Comparison of ENCODE assay signal across 38 cellular contexts in genomic region chr7:144148224-144148827, GRCh38. TPM values are rescaled to one million over a fixed set of nuclear protein-coding genes. Genes with fewer than 3 reads are reported as not detected.
"Had no signal": no experiment of that assay in that cellular context is flagged by ENCODE, and none has a peak within 500 bp of the region (broad histone marks: within the 10 kb centered on the region; RNA-seq: fewer than 3 reads in every experiment).

No MANE protein-coding gene starts in this region.

- H3K36me3 ChIP-seq: ascending aorta, cardiac muscle cell had no signal

- ATAC-seq: activated CD8-positive, alpha-beta memory T cell treated with anti-CD3 and anti-CD28 coated beads, Interleukin-2, amount 10 ng/mL, durations not matched to agents 7 days and 5 days; activated CD8-positive, alpha-beta T cell treated with anti-CD3 and anti-CD28 coated beads, Interleukin-2, amount 10 ng/mL, durations not matched to agents 7 days and 5 days; activated naive CD8-positive, alpha-beta T cell treated with anti-CD3 and anti-CD28 coated beads, Interleukin-2, amount 50 U/mL, for 24 hours had no signal

- H3K27me3 Mint-ChIP-seq: activated naive CD4-positive, alpha-beta T cell treated with anti-CD3 and anti-CD28 coated beads, Interleukin-2, amount 10 ng/mL, durations not matched to agents 7 days and 5 days; activated naive CD8-positive, alpha-beta T cell treated with anti-CD3 and anti-CD28 coated beads, Interleukin-2, amount 50 U/mL, for 24 hours; brain had no signal

- H3K27ac Mint-ChIP-seq: activated B cell treated with CpG ODN at 0.5 μM for 24 hours; activated CD4-positive, alpha-beta memory T cell treated with anti-CD3 and anti-CD28 coated beads, Interleukin-2, amount 10 ng/mL, durations not matched to agents 7 days and 5 days; activated CD4-positive, alpha-beta T cell treated with anti-CD3 and anti-CD28 coated beads, Interleukin-2, amount 10 ng/mL, durations not matched to agents 7 days and 5 days; activated CD8-positive, alpha-beta memory T cell treated with anti-CD3 and anti-CD28 coated beads, Interleukin-2, amount 10 ng/mL, durations not matched to agents 7 days and 5 days; activated CD8-positive, alpha-beta T cell treated with anti-CD3 and anti-CD28 coated beads, Interleukin-2, amount 10 ng/mL, durations not matched to agents 7 days and 5 days; activated naive CD4-positive, alpha-beta T cell treated with anti-CD3 and anti-CD28 coated beads, Interleukin-2, amount 10 ng/mL, durations not matched to agents 7 days and 5 days; activated naive CD4-positive, alpha-beta T cell treated with anti-CD3 and anti-CD28 coated beads, Interleukin-2, amount 50 U/mL, for 24 hours; activated naive CD8-positive, alpha-beta T cell; activated naive CD8-positive, alpha-beta T cell treated with anti-CD3 and anti-CD28 coated beads, Interleukin-2, amount 10 ng/mL, durations not matched to agents 7 days and 5 days; activated naive CD8-positive, alpha-beta T cell treated with anti-CD3 and anti-CD28 coated beads, Interleukin-2, amount 50 U/mL, for 24 hours; activated T-cell treated with anti-CD3 and anti-CD28 coated beads, Interleukin-2, amount 50 U/mL, for 24 hours; activated T-helper 2 cell treated with anti-CD3 and anti-CD28 coated beads, Interferon-gamma antibody, Interleukin-2, Interleukin-4, amounts not matched to agents 10 μg/mL and 5 μg/mL and 100 μg/mL, durations not matched to agents 14 hours and 24 hours and 36 hours; brain; T-helper 1 cell treated with Interleukin-12 subunit alpha and Interleukin-12 subunit beta and Interleukin-4 antibody, amounts not matched to agents 30 μg/mL and 1 μg/mL, for 36 hours; T-helper 2 cell treated with Interferon-gamma antibody and Interleukin-4, amounts not matched to agents 5 μg/mL and 100 μg/mL, for 36 hours had no signal

- H3K27me3 ChIP-seq: ascending aorta, cardiac muscle cell had no signal

- H3K4me1 ChIP-seq: ascending aorta had no signal

- H3K27ac ChIP-seq: ascending aorta, cardiac muscle cell, VCaP had no signal

- H3K4me3 ChIP-seq: ascending aorta, cardiac muscle cell had no signal

- H3K4me1 Mint-ChIP-seq: activated B cell treated with CpG ODN at 0.5 μM for 24 hours; activated CD4-positive, alpha-beta memory T cell treated with anti-CD3 and anti-CD28 coated beads, Interleukin-2, amount 10 ng/mL, durations not matched to agents 7 days and 5 days; activated CD4-positive, alpha-beta T cell treated with anti-CD3 and anti-CD28 coated beads, Interleukin-2, amount 10 ng/mL, durations not matched to agents 7 days and 5 days; activated CD8-positive, alpha-beta memory T cell treated with anti-CD3 and anti-CD28 coated beads, Interleukin-2, amount 10 ng/mL, durations not matched to agents 7 days and 5 days; activated naive CD4-positive, alpha-beta T cell treated with anti-CD3 and anti-CD28 coated beads, Interleukin-2, amount 10 ng/mL, durations not matched to agents 7 days and 5 days; activated naive CD4-positive, alpha-beta T cell treated with anti-CD3 and anti-CD28 coated beads, Interleukin-2, amount 50 U/mL, for 24 hours; activated naive CD8-positive, alpha-beta T cell treated with anti-CD3 and anti-CD28 coated beads, Interleukin-2, amount 10 ng/mL, durations not matched to agents 7 days and 5 days; activated naive CD8-positive, alpha-beta T cell treated with anti-CD3 and anti-CD28 coated beads, Interleukin-2, amount 50 U/mL, for 24 hours; brain; central memory CD8-positive, alpha-beta T cell had no signal

- FAIRE-seq: bronchial epithelial cell, TTC549 had no signal

- H3K4me3 Mint-ChIP-seq: activated B cell treated with CpG ODN at 0.5 μM for 24 hours; activated CD4-positive, alpha-beta memory T cell treated with anti-CD3 and anti-CD28 coated beads, Interleukin-2, amount 10 ng/mL, durations not matched to agents 7 days and 5 days; activated CD4-positive, alpha-beta T cell treated with anti-CD3 and anti-CD28 coated beads, Interleukin-2, amount 10 ng/mL, durations not matched to agents 7 days and 5 days; activated CD8-positive, alpha-beta memory T cell treated with anti-CD3 and anti-CD28 coated beads, Interleukin-2, amount 10 ng/mL, durations not matched to agents 7 days and 5 days; activated CD8-positive, alpha-beta T cell treated with anti-CD3 and anti-CD28 coated beads, Interleukin-2, amount 10 ng/mL, durations not matched to agents 7 days and 5 days; activated naive CD4-positive, alpha-beta T cell treated with anti-CD3 and anti-CD28 coated beads, Interleukin-2, amount 10 ng/mL, durations not matched to agents 7 days and 5 days; activated naive CD4-positive, alpha-beta T cell treated with anti-CD3 and anti-CD28 coated beads, Interleukin-2, amount 50 U/mL, for 24 hours; activated naive CD8-positive, alpha-beta T cell; activated naive CD8-positive, alpha-beta T cell treated with anti-CD3 and anti-CD28 coated beads, Interleukin-2, amount 10 ng/mL, durations not matched to agents 7 days and 5 days; activated naive CD8-positive, alpha-beta T cell treated with anti-CD3 and anti-CD28 coated beads, Interleukin-2, amount 50 U/mL, for 24 hours; activated T-cell treated with anti-CD3 and anti-CD28 coated beads, Interleukin-2, amount 50 U/mL, for 24 hours; brain; central memory CD8-positive, alpha-beta T cell; T-helper 1 cell treated with Interleukin-12 subunit alpha and Interleukin-12 subunit beta and Interleukin-4 antibody, amounts not matched to agents 30 μg/mL and 1 μg/mL, for 36 hours; T-helper 2 cell treated with Interferon-gamma antibody and Interleukin-4, amounts not matched to agents 5 μg/mL and 100 μg/mL, for 36 hours had no signal

- DNase-seq: activated B cell treated with CpG ODN at 0.5 μM for 24 hours; activated CD4-positive, alpha-beta memory T cell treated with anti-CD3 and anti-CD28 coated beads, Interleukin-2, amount 10 ng/mL, durations not matched to agents 7 days and 5 days; activated CD4-positive, alpha-beta T cell treated with anti-CD3 and anti-CD28 coated beads for 48 hours; activated CD4-positive, alpha-beta T cell treated with anti-CD3 and anti-CD28 coated beads, Interleukin-2, amount 10 ng/mL, durations not matched to agents 7 days and 5 days; activated CD4-positive, alpha-beta T cell treated with anti-CD3 and anti-CD28 coated beads, Interleukin-2, amount 50 U/mL, for 48 hours; activated CD4-positive, CD25-positive, alpha-beta regulatory T cell treated with anti-CD3 and anti-CD28 coated beads, Interleukin-2, amount 50 U/mL, for 72 hours; activated CD8-positive, alpha-beta memory T cell treated with anti-CD3 and anti-CD28 coated beads for 24 hours; activated CD8-positive, alpha-beta memory T cell treated with anti-CD3 and anti-CD28 coated beads, Interleukin-2, amount 10 ng/mL, durations not matched to agents 7 days and 5 days; activated CD8-positive, alpha-beta memory T cell treated with anti-CD3 and anti-CD28 coated beads, Interleukin-2, amount 50 U/mL, for 48 hours; activated CD8-positive, alpha-beta T cell treated with anti-CD3 and anti-CD28 coated beads, Interleukin-2, amount 10 ng/mL, durations not matched to agents 7 days and 5 days; activated effector memory CD4-positive, alpha-beta T cell treated with Interleukin-2 at 50 U/mL for 16 hours; activated gamma-delta T cell; activated naive CD4-positive, alpha-beta T cell treated with anti-CD3 and anti-CD28 coated beads, Interleukin-2, amount 10 ng/mL, durations not matched to agents 7 days and 5 days; activated naive CD4-positive, alpha-beta T cell treated with Interleukin-2 at 50 U/mL for 16 hours; activated naive CD8-positive, alpha-beta T cell treated with anti-CD3 and anti-CD28 coated beads, Interleukin-2, amount 10 ng/mL, durations not matched to agents 7 days and 5 days; activated naive CD8-positive, alpha-beta T cell treated with anti-CD3 and anti-CD28 coated beads, Interleukin-2, amount 50 U/mL, for 24 hours; activated T-cell treated with anti-CD3 and anti-CD28 coated beads, Interleukin-2, amount 50 U/mL, for 24 hours; activated T-cell treated with anti-CD3 and anti-CD28 coated beads, Interleukin-2, amount 50 U/mL, for 48 hours; amygdala; anterior cingulate cortex; caudate nucleus; cerebellar nuclear complex; T-helper 2 cell; T-helper 9 cell had no signal

- H3K36me3 Mint-ChIP-seq: activated naive CD4-positive, alpha-beta T cell treated with anti-CD3 and anti-CD28 coated beads, Interleukin-2, amount 10 ng/mL, durations not matched to agents 7 days and 5 days; brain had no signal

RNA-seq across cellular contexts. Expression of gene OR2A14, which starts 25.4 kb away (rescaled TPM):
- total RNA-seq: activated B cell treated with CpG ODN at 0.5 μM for 24 hours; activated CD4-positive, alpha-beta memory T cell treated with anti-CD3 and anti-CD28 coated beads, Interleukin-2, amount 10 ng/mL, durations not matched to agents 7 days and 5 days; activated CD4-positive, alpha-beta T cell treated with anti-CD3 and anti-CD28 coated beads, Interleukin-2, amount 10 ng/mL, durations not matched to agents 7 days and 5 days; activated CD8-positive, alpha-beta memory T cell treated with anti-CD3 and anti-CD28 coated beads, Interleukin-2, amount 10 ng/mL, durations not matched to agents 7 days and 5 days; activated CD8-positive, alpha-beta T cell treated with anti-CD3 and anti-CD28 coated beads, Interleukin-2, amount 10 ng/mL, durations not matched to agents 7 days and 5 days; activated naive CD8-positive, alpha-beta T cell treated with anti-CD3 and anti-CD28 coated beads, Interleukin-2, amount 10 ng/mL, durations not matched to agents 7 days and 5 days; activated T-helper 2 cell treated with anti-CD3 and anti-CD28 coated beads, Interferon-gamma antibody, Interleukin-2, Interleukin-4, amounts not matched to agents 10 μg/mL and 5 μg/mL and 100 μg/mL, durations not matched to agents 14 hours and 24 hours and 36 hours; ascending aorta; bronchial epithelial cell; cardiac muscle cell; chondrocyte had no signal
- polyA plus RNA-seq: adipose tissue, cardiac muscle cell had no signal

RNA-seq across cellular contexts. Expression of gene CTAGE4, which starts 34.9 kb away (rescaled TPM):
- total RNA-seq: activated B cell treated with CpG ODN at 0.5 μM for 24 hours, ascending aorta, cardiac muscle cell had no signal
- polyA plus RNA-seq: cardiac muscle cell had no signal

RNA-seq across cellular contexts. Expression of gene OR2A2, which starts 38.9 kb away (rescaled TPM):
- total RNA-seq: activated B cell treated with CpG ODN at 0.5 μM for 24 hours; activated CD4-positive, alpha-beta memory T cell treated with anti-CD3 and anti-CD28 coated beads, Interleukin-2, amount 10 ng/mL, durations not matched to agents 7 days and 5 days; activated CD4-positive, alpha-beta T cell treated with anti-CD3 and anti-CD28 coated beads, Interleukin-2, amount 10 ng/mL, durations not matched to agents 7 days and 5 days; activated CD8-positive, alpha-beta memory T cell treated with anti-CD3 and anti-CD28 coated beads, Interleukin-2, amount 10 ng/mL, durations not matched to agents 7 days and 5 days; activated CD8-positive, alpha-beta T cell treated with anti-CD3 and anti-CD28 coated beads, Interleukin-2, amount 10 ng/mL, durations not matched to agents 7 days and 5 days; activated naive CD8-positive, alpha-beta T cell treated with anti-CD3 and anti-CD28 coated beads, Interleukin-2, amount 10 ng/mL, durations not matched to agents 7 days and 5 days; activated T-helper 2 cell treated with anti-CD3 and anti-CD28 coated beads, Interferon-gamma antibody, Interleukin-2, Interleukin-4, amounts not matched to agents 10 μg/mL and 5 μg/mL and 100 μg/mL, durations not matched to agents 14 hours and 24 hours and 36 hours; ascending aorta; bronchial epithelial cell; cardiac muscle cell; chondrocyte had no signal
- polyA plus RNA-seq: adipose tissue, cardiac muscle cell had no signal
